Comparison of ENCODE assay signal across 9 cellular contexts in the genomic region with DNA sequence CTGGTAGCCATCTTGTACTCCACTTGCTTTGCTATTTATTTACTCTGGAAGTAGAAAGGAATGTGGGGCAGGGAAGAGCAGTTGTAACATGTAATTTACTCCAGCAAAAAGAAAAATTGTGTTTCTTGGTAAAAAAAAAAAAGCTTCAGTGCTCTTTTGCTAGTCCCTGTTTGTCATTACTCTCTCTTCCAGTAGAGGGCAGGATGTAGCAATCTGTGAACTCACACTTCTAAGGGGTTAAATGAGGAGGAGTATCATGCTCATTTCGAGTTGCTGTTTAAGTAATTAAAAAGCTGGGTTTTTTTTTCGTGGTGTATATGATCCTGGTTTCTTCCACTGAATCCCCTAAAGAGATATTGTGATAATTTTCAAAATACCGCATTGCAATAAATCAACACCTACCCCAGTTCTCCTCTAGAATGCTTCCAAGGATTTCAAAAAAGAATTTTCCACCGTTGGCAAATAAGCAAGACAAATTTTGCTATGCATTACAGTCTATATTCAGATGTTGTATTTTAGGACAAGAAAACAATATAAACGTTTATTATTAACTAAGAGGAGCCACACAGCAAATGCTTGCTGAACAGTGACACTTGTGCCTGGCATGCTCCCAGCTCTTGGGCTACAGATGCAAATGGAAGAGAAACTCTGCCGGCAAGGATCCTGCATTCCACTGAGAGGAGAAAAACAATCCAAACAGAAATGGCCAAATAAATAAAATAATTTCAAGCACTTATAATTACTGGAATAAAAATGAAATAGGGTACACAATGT.
DNase-seq lines count a peak whose midpoint lies in the region; ATAC-seq, FAIRE-seq and TF ChIP-seq lines count a peak whose summit lies in the region.
"Had no signal": no experiment of that assay in that cellular context is flagged by ENCODE, and none has a peak within 500 bp of the region (broad histone marks: within the 10 kb centered on the region; RNA-seq: fewer than 3 reads in every experiment).

No MANE protein-coding gene starts in this region.

- DNase-seq in A673 (ENCODE audit: low spot score), result peak; percentile 84
- no peak for DNase-seq in GM18507 (ENCODE audit: extremely low spot score, insufficient read length, low read depth)
- DNase-seq in NCI-H82 (lab: John Stamatoyannopoulos, UW), result peak; percentile 78
- DNase-seq in dorsolateral prefrontal cortex, result peak in 8 of 10 donors; percentile 10 to 51 (median 44)
- DNase-seq in myocyte (ENCODE audit: low read depth), result peak; percentile 7
- no peak for DNase-seq in DMS79 treated with DMSO at 0.1 percent for 48 hours (lab: John Stamatoyannopoulos, UW)
- no peak for DNase-seq in ureter (ENCODE audit: low spot score)

- peak; percentile 87 for TF ChIP-seq CTCF in A673 (conservative IDR thresholded peaks at IDR 0.05; ENCODE audit: low read depth, low read length)
- peak; percentile 57 to 84 (median 73) for TF ChIP-seq CTCF in dorsolateral prefrontal cortex (IDR thresholded peaks at IDR 0.05 in 54 of 56, conservative IDR thresholded peaks at IDR 0.05 in 2 of 56; ENCODE audit: low read depth in 1 of 56, partially characterized antibody in 56 of 56)

- intact Hi-C loops in A673 (cut with micrococcal nuclease; ENCODE audit: unreplicated experiment), result loop anchor here (1.0 to 10.0 kb wide), 5 partner anchors 281 to 945 kb away; a partner anchor contains a TSS
- intact Hi-C loops in dorsolateral prefrontal cortex (cut with DNase I), result loop anchor here in 1 of 2 donors (10.0 kb wide), 1 partner anchor 485 kb away; no protein-coding TSS in a partner anchor

- no peaks in the 10 kb centered on the region for H3K9me3 ChIP-seq in A673 (ENCODE audit: low read depth, low read length, poor library complexity, severe bottlenecking)

- no peak overlapping the region for H3K27ac ChIP-seq in A673 (ENCODE audit: low read depth, low read length, poor library complexity, severe bottlenecking)
- no peak overlapping the region for H3K27ac ChIP-seq in dorsolateral prefrontal cortex

- H3K36me3 ChIP-seq in A673 (ENCODE audit: insufficient read depth, low read length, poor library complexity, severe bottlenecking), result no peaks in the 10 kb centered on the region

- no TSS peak for BruUV-seq in A673 (replicated peaks; lab: Mats Ljungman, UMichigan)

- CTCF ChIA-PET in A673 (lab: Charles Lee), result interaction anchor here (0.6 to 1.5 kb wide), 7 partner anchors 14 to 821 kb away, joined by 3 to 17 read pairs (median 3); no protein-coding TSS in a partner anchor

- peaks cover 18% of the 10 kb centered on the region for H3K4me1 ChIP-seq in A673 (ENCODE audit: insufficient read depth, low read length, poor library complexity, severe bottlenecking)

- peak; percentile 24 for FAIRE-seq in GM18507 (lab: Jason Lieb, UNC)
- FAIRE-seq: colon had no signal

- peak; percentile 69 for ATAC-seq in HG03558 (IDR thresholded peaks at IDR 0.05; ENCODE audit: extremely low read depth, unreplicated experiment)

- no peaks in the 10 kb centered on the region for H3K27me3 ChIP-seq in A673 (replicated peaks; ENCODE audit: insufficient read depth, low read depth, low read length, poor library complexity)
- no peaks in the 10 kb centered on the region for H3K27me3 ChIP-seq in dorsolateral prefrontal cortex

- POLR2A ChIA-PET in A673 (lab: Charles Lee; ENCODE audit: low non-redundant PET), result no interaction called here

- no peak overlapping the region for H3K4me3 ChIP-seq in A673 (ENCODE audit: low read depth, low read length, poor library complexity, severe bottlenecking)
- peak overlapping the region in 56 of 59 donors; percentile 3 to 60 (median 43) for H3K4me3 ChIP-seq in dorsolateral prefrontal cortex

Comparison
In these comparisons a context has a peak if more than half of its experiments do, and no peak if none do; other contexts are left out.
1. DNase-seq: peak in A673 (single experiment), NCI-H82 (single experiment), dorsolateral prefrontal cortex (8 of 10) and myocyte (single experiment); none in GM18507 (single experiment), DMS79 treated with DMSO at 0.1 percent for 48 hours (single experiment) and ureter (single experiment).